Comparison of ENCODE assay signal across 24 cellular contexts in the genomic region with DNA sequence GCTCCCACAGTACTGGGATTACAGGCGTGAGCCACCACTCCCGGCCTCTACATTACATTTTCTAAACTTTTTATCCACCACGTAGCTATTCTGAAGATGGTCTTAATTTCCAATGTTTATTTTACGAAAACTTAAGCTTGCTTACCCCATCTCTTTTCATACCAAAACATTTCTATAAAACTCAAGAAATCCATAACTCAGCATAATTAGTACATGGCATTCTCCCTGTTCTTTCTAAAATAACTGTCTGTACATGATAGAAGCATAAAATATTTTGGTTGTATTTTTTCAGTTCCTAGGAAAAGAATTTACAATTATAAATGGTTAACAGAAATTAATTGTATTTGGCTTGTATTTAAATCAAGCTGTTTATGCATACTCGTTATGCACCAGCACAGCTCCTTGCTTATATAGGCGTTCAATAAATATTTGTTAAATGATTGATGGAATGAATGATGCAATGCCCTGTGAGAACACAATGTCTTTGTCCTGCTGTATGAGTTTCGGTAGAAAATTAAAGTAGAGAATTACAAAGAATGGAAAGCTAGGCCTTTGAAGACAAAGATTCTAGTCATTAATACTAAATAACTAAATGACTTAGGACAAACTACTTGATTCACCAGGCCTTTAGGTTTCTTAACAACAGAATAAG.
DNase-seq lines count a peak whose midpoint lies in the region; ATAC-seq, FAIRE-seq and TF ChIP-seq lines count a peak whose summit lies in the region.
"Had no signal": no experiment of that assay in that cellular context is flagged by ENCODE, and none has a peak within 500 bp of the region (broad histone marks: within the 10 kb centered on the region; RNA-seq: fewer than 3 reads in every experiment).

No MANE protein-coding gene starts in this region.

- H3K4me1 ChIP-seq in HepG2 (ENCODE audit: insufficient read depth, low read length) (no peaks in the 10 kb centered on the region), right lobe of liver (no peaks in the 10 kb centered on the region), suprapubic skin (peaks cover 8% of the 10 kb centered on the region), foreskin keratinocyte (no peaks in the 10 kb centered on the region)
- H3K4me1 ChIP-seq: Peyer's patch had no signal

- no peaks in the 10 kb centered on the region for H3K36me3 Mint-ChIP-seq in nephron (ENCODE audit: low read depth)

- FAIRE-seq in HepG2 (lab: Jason Lieb, UNC): no peak
- peak; percentile 37 for FAIRE-seq in endometrium (lab: Jason Lieb, UNC)

- H3K27me3 ChIP-seq in HepG2 (ENCODE audit: control insufficient read depth in 1 of 2, insufficient read depth in 2 of 2, low read length in 2 of 2): no peaks in the 10 kb centered on the region; a peak in 2 of 5 replicates
- H3K27me3 ChIP-seq in right lobe of liver: no peaks in the 10 kb centered on the region
- no peaks in the 10 kb centered on the region for H3K27me3 ChIP-seq in suprapubic skin
- H3K27me3 ChIP-seq in foreskin keratinocyte: no peaks in the 10 kb centered on the region
- H3K27me3 ChIP-seq: Peyer's patch had no signal

- TF ChIP-seq RAD21 in HepG2 (CRISPR knock-in tag; IDR thresholded peaks at IDR 0.05): no peak

- H4K20me1 ChIP-seq in HepG2 (ENCODE audit: insufficient read depth, low read length): no peaks in the 10 kb centered on the region

- TF ChIP-seq POLR2A in HepG2 (IDR thresholded peaks at IDR 0.05; ENCODE audit: insufficient read depth in 1 of 2, low read depth in 2 of 2, low read length in 2 of 2) (no peak), right lobe of liver (IDR thresholded peaks at IDR 0.05) (no peak), suprapubic skin (IDR thresholded peaks at IDR 0.05) (no peak)

- in situ Hi-C loops in HepG2 (cut with HindIII; ENCODE audit: extremely low pct_ligation_motif_present, low pct_unique_long_range_greater_than_20kb): no loop called here

- H3K4me2 ChIP-seq in HepG2 (ENCODE audit: low read depth, low read length): no peak overlapping the region
- H3K4me2 ChIP-seq: GM23338 had no signal

- WGBS in HepG2 (ENCODE audit: low lambda C conversion rate): 4% methylated on average over 7 of the region's 7 CpGs
- 60% methylated on average over 7 of the region's 7 CpGs for WGBS in right lobe of liver (ENCODE audit: insufficient coverage, low coverage, low lambda C conversion rate, missing lambda C conversion rate)
- 86% methylated on average over 7 of the region's 7 CpGs for WGBS in suprapubic skin

- H3K9ac ChIP-seq in HepG2 (ENCODE audit: insufficient read depth, low read depth, low read length): no peak overlapping the region

- H3K4me3 ChIP-seq in HepG2 (replicated peaks in 1 of 3; ENCODE audit: insufficient read depth in 1 of 3, low read depth in 2 of 3, low read length in 3 of 3) (no peak overlapping the region), right lobe of liver (no peak overlapping the region), suprapubic skin (no peak overlapping the region)
- H3K4me3 ChIP-seq: GM23338, HAP-1, Peyer's patch had no signal

- H3K27ac Mint-ChIP-seq in nephron: peak overlapping the region; percentile 77 to 94 (median 82)
- H3K27ac Mint-ChIP-seq: GM23338 had no signal

- POLR2A ChIA-PET in HepG2 (lab: Yijun Ruan, JAX): no interaction called here

- CTCF ChIA-PET in HepG2 (lab: Yijun Ruan, JAX; ENCODE audit: low intra/inter-chr PET ratio, low total read pairs): no interaction called here

- no peaks in the 10 kb centered on the region for H3K9me3 Mint-ChIP-seq in nephron
- H3K9me3 Mint-ChIP-seq: GM23338 had no signal

- H3K27ac ChIP-seq in HepG2 (ENCODE audit: extremely low read length, insufficient read depth, low read length) (no peak overlapping the region), right lobe of liver (no peak overlapping the region), suprapubic skin (peak overlapping the region; percentile 39), foreskin keratinocyte (no peak overlapping the region), caudate nucleus (ENCODE audit: low read depth, low read length) (no peak overlapping the region)
- H3K27ac ChIP-seq: 22Rv1, HL-60, Peyer's patch had no signal

- DNase-seq in HepG2 (ENCODE audit: low spot score): no peak
- DNase-seq in right lobe of liver: no peak
- no peak for DNase-seq in suprapubic skin (ENCODE audit: low spot score in 2 of 2)
- DNase-seq in foreskin keratinocyte: no peak
- no peak for DNase-seq in caudate nucleus (lab: John Stamatoyannopoulos, UW)
- DNase-seq in NCI-H446 treated with DMSO at 0.1 percent for 48 hours (lab: John Stamatoyannopoulos, UW): no peak
- DNase-seq: ACHN, DMS53, Karpas-422, NCI-H1092, NCI-H1417 treated with DMSO at 0.1 percent for 48 hours, NCI-H1694 treated with DMSO at 0.1 percent for 48 hours, NCI-H2081, NCI-H2227 treated with DMSO at 0.1 percent for 48 hours, NCI-H510A, NCI-H69, Peyer's patch had no signal

- H3K4me3 Mint-ChIP-seq in nephron: no peak overlapping the region
- H3K4me3 Mint-ChIP-seq: GM23338 had no signal

- TF ChIP-seq EP300 in HepG2 (IDR thresholded peaks at IDR 0.05; ENCODE audit: low read depth in 2 of 2, low read length in 2 of 2) (no peak), HepG2 (CRISPR knock-in tag; IDR thresholded peaks at IDR 0.05; ENCODE audit: borderline replicate concordance) (no peak), suprapubic skin (IDR thresholded peaks at IDR 0.05) (no peak)

- no TSS peak for BruUV-seq in HepG2 (replicated peaks; lab: Mats Ljungman, UMichigan)

- intact Hi-C loops in HepG2 (cut with micrococcal nuclease; ENCODE audit: unreplicated experiment): no loop called here
- intact Hi-C loops in right lobe of liver (cut with DNase I): no loop called here

- peaks cover 6% of the 10 kb centered on the region for H3K4me1 Mint-ChIP-seq in nephron

- H3K9me3 ChIP-seq in HepG2 (ENCODE audit: low read length) (no peaks in the 10 kb centered on the region), right lobe of liver (no peaks in the 10 kb centered on the region), suprapubic skin (no peaks in the 10 kb centered on the region)
- H3K9me3 ChIP-seq: HAP-1, Peyer's patch had no signal

- ATAC-seq in HepG2 (no peak), right lobe of liver (no peak), foreskin keratinocyte (no peak)
- ATAC-seq: GM23338, SK-N-SH treated with all-trans-retinoic acid at 6 μM for 48 hours had no signal

- H3K27me3 Mint-ChIP-seq in nephron (ENCODE audit: low read depth): peaks cover 19% of the 10 kb centered on the region

- no peaks in the 10 kb centered on the region for H3K79me2 ChIP-seq in HepG2 (ENCODE audit: insufficient read depth, low read length)

- H3K36me3 ChIP-seq in HepG2 (replicated peaks in 1 of 2; ENCODE audit: control insufficient read depth in 1 of 2, insufficient read depth in 2 of 2, low read length in 2 of 2) (no peaks in the 10 kb centered on the region), right lobe of liver (no peaks in the 10 kb centered on the region), suprapubic skin (no peaks in the 10 kb centered on the region)
- H3K36me3 ChIP-seq: HAP-1, Peyer's patch had no signal

- no peak overlapping the region for H2AFZ ChIP-seq in HepG2 (ENCODE audit: low read length)

- TF ChIP-seq CTCF in HepG2 (CRISPR knock-in tag; IDR thresholded peaks at IDR 0.05) (no peak), right lobe of liver (IDR thresholded peaks at IDR 0.05) (no peak), nephron (IDR thresholded peaks at IDR 0.05; ENCODE audit: unreplicated experiment in 3 of 3) (no peak), suprapubic skin (IDR thresholded peaks at IDR 0.05) (no peak), foreskin keratinocyte (conservative IDR thresholded peaks at IDR 0.05) (no peak)

TF ChIP-seq in HepG2, 621 proteins besides CTCF, POLR2A, EP300 and RAD21:
- TF ChIP-seq CEBPB (IDR thresholded peaks at IDR 0.05; ENCODE audit: borderline replicate concordance, low read depth, low read length) (peak; percentile 32; the same call in 1 of the 2 replicates), MAFK (conservative IDR thresholded peaks at IDR 0.05 in 1 of 2, IDR thresholded peaks at IDR 0.05 in 1 of 2; ENCODE audit: low read length in 2 of 2) (peak; percentile 32 to 66; a peak in 2 of 4 replicates), MAFF (IDR thresholded peaks at IDR 0.05; ENCODE audit: low read depth, low read length) (peak; percentile 46; the same call in 1 of the 2 replicates), ZNF530 (CRISPR knock-in tag; IDR thresholded peaks at IDR 0.05; ENCODE audit: low read depth) (no peak)
- TF ChIP-seq, protein P1, sequence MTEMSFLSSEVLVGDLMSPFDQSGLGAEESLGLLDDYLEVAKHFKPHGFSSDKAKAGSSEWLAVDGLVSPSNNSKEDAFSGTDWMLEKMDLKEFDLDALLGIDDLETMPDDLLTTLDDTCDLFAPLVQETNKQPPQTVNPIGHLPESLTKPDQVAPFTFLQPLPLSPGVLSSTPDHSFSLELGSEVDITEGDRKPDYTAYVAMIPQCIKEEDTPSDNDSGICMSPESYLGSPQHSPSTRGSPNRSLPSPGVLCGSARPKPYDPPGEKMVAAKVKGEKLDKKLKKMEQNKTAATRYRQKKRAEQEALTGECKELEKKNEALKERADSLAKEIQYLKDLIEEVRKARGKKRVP (CRISPR knock-in tag; IDR thresholded peaks at IDR 0.05): peak in 1 of 2 experiments; percentile 41; a peak in 1 of 4 replicates
